11 cellular contexts compared by ENCODE assay signal in the genomic region with DNA sequence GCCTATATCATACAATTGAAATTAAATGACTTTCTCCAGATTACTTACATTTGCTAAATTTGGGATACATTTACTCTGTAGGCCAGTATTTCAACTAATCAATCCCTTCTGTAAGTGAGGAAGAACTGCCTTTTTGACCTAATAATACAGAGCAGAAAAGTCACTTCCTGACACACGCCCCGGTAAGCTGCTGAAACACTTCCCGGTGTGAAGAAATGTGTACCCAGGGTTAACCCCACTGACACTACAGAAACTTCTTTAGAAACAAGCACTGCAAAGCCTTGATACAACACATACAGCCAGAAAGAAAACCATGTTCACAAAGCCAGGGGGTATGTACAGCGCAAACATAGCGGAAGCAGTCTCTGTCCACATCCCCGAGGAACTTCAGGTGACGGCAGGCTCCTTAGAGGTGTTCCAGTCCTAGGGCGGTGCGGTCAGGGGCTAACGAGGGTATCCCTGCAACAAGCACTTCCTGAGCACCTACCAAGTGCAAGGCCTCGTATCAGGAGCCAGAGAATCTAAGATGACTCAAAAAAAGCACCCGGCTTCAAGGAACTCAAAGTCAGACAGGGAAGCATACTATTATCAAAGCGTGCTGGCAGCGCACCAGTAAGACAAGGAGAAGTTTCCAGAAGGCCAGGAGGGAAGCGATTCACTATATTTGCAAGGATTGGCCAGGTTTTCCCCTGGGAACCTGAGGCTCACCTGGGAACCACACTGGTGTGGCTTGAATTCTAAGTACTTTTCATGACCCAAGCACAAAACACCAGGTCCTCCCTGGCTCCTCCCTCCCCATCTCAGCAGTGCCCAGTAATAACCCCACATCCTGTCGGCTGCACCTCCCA. TPM values are rescaled to one million over a fixed set of nuclear protein-coding genes. Genes with fewer than 3 reads are reported as not detected.
A peak's percentile ranks its signal among the peaks of the same experiment; 100 is the strongest.
DNase-seq lines count a peak whose midpoint lies in the region; ATAC-seq and TF ChIP-seq lines count a peak whose summit lies in the region.
"Had no signal": no experiment of that assay in that cellular context is flagged by ENCODE, and none has a peak within 500 bp of the region (broad histone marks: within the 10 kb centered on the region; RNA-seq: fewer than 3 reads in every experiment).

No MANE protein-coding gene starts in this region.

- CTCF ChIA-PET in Calu3 (lab: Charles Lee) = no interaction called here

- peak overlapping the region; percentile 69 for H3K27ac Mint-ChIP-seq in Calu3 (ENCODE audit: unreplicated experiment)
- H3K27ac Mint-ChIP-seq in T-helper 2 cell treated with Interferon-gamma antibody and Interleukin-4, amounts not matched to agents 5 μg/mL and 100 μg/mL, for 36 hours = no peak overlapping the region
- no peak overlapping the region for H3K27ac Mint-ChIP-seq in activated T-helper 2 cell treated with anti-CD3 and anti-CD28 coated beads, Interferon-gamma antibody, Interleukin-2, Interleukin-4, amounts not matched to agents 10 μg/mL and 5 μg/mL and 100 μg/mL, durations not matched to agents 14 hours and 24 hours and 36 hours

- ATAC-seq in sciatic nerve = no peak
- no peak for ATAC-seq in GM18907 (IDR thresholded peaks at IDR 0.05; ENCODE audit: unreplicated experiment)
- no peak for ATAC-seq in GM19023 (IDR thresholded peaks at IDR 0.05; ENCODE audit: unreplicated experiment)
- ATAC-seq: heart right ventricle had no signal

- peak overlapping the region; percentile 23; the same call in 1 of the 2 replicates for H3K27ac ChIP-seq in SK-N-MC

- no peaks in the 10 kb centered on the region for H3K9me3 ChIP-seq in SK-N-MC (ENCODE audit: low read depth, low read length)
- H3K9me3 ChIP-seq: heart right ventricle had no signal

- no peak overlapping the region for H3K4me3 Mint-ChIP-seq in Calu3 (ENCODE audit: low read depth, unreplicated experiment)
- H3K4me3 Mint-ChIP-seq in T-helper 2 cell treated with Interferon-gamma antibody and Interleukin-4, amounts not matched to agents 5 μg/mL and 100 μg/mL, for 36 hours = no peak overlapping the region
- no peak overlapping the region for H3K4me3 Mint-ChIP-seq in activated T-helper 2 cell treated with anti-CD3 and anti-CD28 coated beads, Interferon-gamma antibody, Interleukin-2, Interleukin-4, amounts not matched to agents 10 μg/mL and 5 μg/mL and 100 μg/mL, durations not matched to agents 14 hours and 24 hours and 36 hours (ENCODE audit: low read depth)
- H3K4me3 Mint-ChIP-seq: central memory CD8-positive, alpha-beta T cell had no signal

- DNase-seq in Calu3 (no peak), SK-N-MC (ENCODE audit: low read depth, low spot score) (no peak), foreskin fibroblast (peak; percentile 42 to 67), sciatic nerve (ENCODE audit: low spot score) (peak; percentile 56)
- no peak for DNase-seq in T-helper 2 cell treated with Interferon-gamma antibody and Interleukin-4, amounts not matched to agents 5 μg/mL and 100 μg/mL, for 36 hours (ENCODE audit: low spot score)
- no peak for DNase-seq in activated T-helper 2 cell treated with anti-CD3 and anti-CD28 coated beads, Interferon-gamma antibody, Interleukin-2, Interleukin-4, amounts not matched to agents 10 μg/mL and 5 μg/mL and 100 μg/mL, durations not matched to agents 14 hours and 24 hours and 36 hours (ENCODE audit: low spot score)
- DNase-seq: heart right ventricle, NCI-H524 treated with DMSO at 0.1 percent for 48 hours had no signal

- H3K27me3 Mint-ChIP-seq in Calu3 (ENCODE audit: unreplicated experiment) = no peaks in the 10 kb centered on the region
- peaks cover 39% of the 10 kb centered on the region for H3K27me3 Mint-ChIP-seq in T-helper 2 cell treated with Interferon-gamma antibody and Interleukin-4, amounts not matched to agents 5 μg/mL and 100 μg/mL, for 36 hours (ENCODE audit: low read depth)
- peaks cover 30% of the 10 kb centered on the region for H3K27me3 Mint-ChIP-seq in activated T-helper 2 cell treated with anti-CD3 and anti-CD28 coated beads, Interferon-gamma antibody, Interleukin-2, Interleukin-4, amounts not matched to agents 10 μg/mL and 5 μg/mL and 100 μg/mL, durations not matched to agents 14 hours and 24 hours and 36 hours (ENCODE audit: low read depth)

- peaks cover 11% of the 10 kb centered on the region for H3K36me3 Mint-ChIP-seq in Calu3 (ENCODE audit: insufficient read depth, unreplicated experiment)
- H3K36me3 Mint-ChIP-seq in T-helper 2 cell treated with Interferon-gamma antibody and Interleukin-4, amounts not matched to agents 5 μg/mL and 100 μg/mL, for 36 hours (ENCODE audit: low read depth) = no peaks in the 10 kb centered on the region
- H3K36me3 Mint-ChIP-seq in activated T-helper 2 cell treated with anti-CD3 and anti-CD28 coated beads, Interferon-gamma antibody, Interleukin-2, Interleukin-4, amounts not matched to agents 10 μg/mL and 5 μg/mL and 100 μg/mL, durations not matched to agents 14 hours and 24 hours and 36 hours (ENCODE audit: low read depth) = no peaks in the 10 kb centered on the region

- no peaks in the 10 kb centered on the region for H3K36me3 ChIP-seq in SK-N-MC (ENCODE audit: insufficient read depth, low read length)
- H3K36me3 ChIP-seq: heart right ventricle had no signal

- H3K9ac ChIP-seq in SK-N-MC (ENCODE audit: insufficient read length) = no peak overlapping the region

- H3K4me3 ChIP-seq in SK-N-MC = no peak overlapping the region
- H3K4me3 ChIP-seq in foreskin fibroblast (ENCODE audit: low read depth in 1 of 2, low read length in 2 of 2) = no peak overlapping the region

- H3K4me1 Mint-ChIP-seq in Calu3 (ENCODE audit: low read depth, unreplicated experiment) = peaks cover 88% of the 10 kb centered on the region
- peaks cover 10% of the 10 kb centered on the region for H3K4me1 Mint-ChIP-seq in T-helper 2 cell treated with Interferon-gamma antibody and Interleukin-4, amounts not matched to agents 5 μg/mL and 100 μg/mL, for 36 hours (ENCODE audit: low read depth)
- peaks cover 15% of the 10 kb centered on the region for H3K4me1 Mint-ChIP-seq in activated T-helper 2 cell treated with anti-CD3 and anti-CD28 coated beads, Interferon-gamma antibody, Interleukin-2, Interleukin-4, amounts not matched to agents 10 μg/mL and 5 μg/mL and 100 μg/mL, durations not matched to agents 14 hours and 24 hours and 36 hours (ENCODE audit: low read depth)

- intact Hi-C loops in Calu3 (cut with micrococcal nuclease; ENCODE audit: unreplicated experiment) (no loop called here), sciatic nerve (cut with DNase I) (no loop called here)
- intact Hi-C loops in activated T-helper 2 cell treated with anti-CD3 and anti-CD28 coated beads, Interferon-gamma antibody, Interleukin-2, Interleukin-4, amounts not matched to agents 10 μg/mL and 5 μg/mL and 100 μg/mL, durations not matched to agents 14 hours and 24 hours and 36 hours (cut with micrococcal nuclease) = no loop called here

- no TSS peak for BruUV-seq in Calu3 (replicated peaks; lab: Mats Ljungman, UMichigan)

- H3K9me3 Mint-ChIP-seq in Calu3 (ENCODE audit: low read depth, unreplicated experiment) = no peaks in the 10 kb centered on the region
- no peaks in the 10 kb centered on the region for H3K9me3 Mint-ChIP-seq in T-helper 2 cell treated with Interferon-gamma antibody and Interleukin-4, amounts not matched to agents 5 μg/mL and 100 μg/mL, for 36 hours
- H3K9me3 Mint-ChIP-seq in activated T-helper 2 cell treated with anti-CD3 and anti-CD28 coated beads, Interferon-gamma antibody, Interleukin-2, Interleukin-4, amounts not matched to agents 10 μg/mL and 5 μg/mL and 100 μg/mL, durations not matched to agents 14 hours and 24 hours and 36 hours = no peaks in the 10 kb centered on the region
- H3K9me3 Mint-ChIP-seq: central memory CD8-positive, alpha-beta T cell had no signal

- TF ChIP-seq CTCF in Calu3 (IDR thresholded peaks at IDR 0.05; ENCODE audit: unreplicated experiment) (no peak), foreskin fibroblast (IDR thresholded peaks at IDR 0.05; ENCODE audit: low read depth, low read length) (no peak)

RNA-seq across cellular contexts. Expression of gene ZNF516, which starts 46.6 kb away (rescaled TPM):
- 41.6 and 44.2 TPM in 2 replicates for total RNA-seq in Calu3 (2022)
- total RNA-seq in sciatic nerve = 53.5 TPM
- total RNA-seq in activated T-helper 2 cell treated with anti-CD3 and anti-CD28 coated beads, Interferon-gamma antibody, Interleukin-2, Interleukin-4, amounts not matched to agents 10 μg/mL and 5 μg/mL and 100 μg/mL, durations not matched to agents 14 hours and 24 hours and 36 hours = 1.2 and 1.9 TPM in 2 replicates

Comparison
In these comparisons a context has a peak if more than half of its experiments do, and no peak if none do; other contexts are left out.
1. DNase-seq: peak in foreskin fibroblast (2 of 2) and sciatic nerve (single experiment); none in Calu3 (single experiment), SK-N-MC (single experiment), T-helper 2 cell treated with Interferon-gamma antibody and Interleukin-4, amounts not matched to agents 5 μg/mL and 100 μg/mL, for 36 hours (single experiment) and activated T-helper 2 cell treated with anti-CD3 and anti-CD28 coated beads, Interferon-gamma antibody, Interleukin-2, Interleukin-4, amounts not matched to agents 10 μg/mL and 5 μg/mL and 100 μg/mL, durations not matched to agents 14 hours and 24 hours and 36 hours (single experiment).
2. RNA of gene ZNF516, which starts 46.6 kb away (total RNA-seq): 53.5 TPM in sciatic nerve (single experiment) and 41.6 to 44.2 TPM in Calu3; 1.2 to 1.9 TPM in activated T-helper 2 cell treated with anti-CD3 and anti-CD28 coated beads, Interferon-gamma antibody, Interleukin-2, Interleukin-4, amounts not matched to agents 10 μg/mL and 5 μg/mL and 100 μg/mL, durations not matched to agents 14 hours and 24 hours and 36 hours; every median in the first group is over 10 times any median in the second.